In genomic region chr5:56684159-56684558, GRCh38 we compare ENCODE assay signal across 19 cellular contexts.
"Had no signal": no experiment of that assay in that cellular context is flagged by ENCODE, and none has a peak within 500 bp of the region (broad histone marks: within the 10 kb centered on the region; RNA-seq: fewer than 3 reads in every experiment).

No MANE protein-coding gene starts in this region.

- H3K4me3 ChIP-seq: esophagus muscularis mucosa, psoas muscle, spleen, suprapubic skin had no signal

- H3K27ac Mint-ChIP-seq: activated CD8-positive, alpha-beta memory T cell treated with anti-CD3 and anti-CD28 coated beads, Interleukin-2, amount 10 ng/mL, durations not matched to agents 7 days and 5 days; nephron progenitor cell had no signal

- ATAC-seq: activated CD8-positive, alpha-beta memory T cell treated with anti-CD3 and anti-CD28 coated beads, Interleukin-2, amount 10 ng/mL, durations not matched to agents 7 days and 5 days; left lobe of liver; psoas muscle; sciatic nerve had no signal

- H3K36me3 Mint-ChIP-seq: activated CD8-positive, alpha-beta memory T cell treated with anti-CD3 and anti-CD28 coated beads, Interleukin-2, amount 10 ng/mL, durations not matched to agents 7 days and 5 days had no signal

- DNase-seq: activated CD4-positive, alpha-beta T cell treated with anti-CD3 and anti-CD28 coated beads, Interleukin-2, amount 50 U/mL, for 48 hours; activated CD8-positive, alpha-beta memory T cell treated with anti-CD3 and anti-CD28 coated beads, Interleukin-2, amount 10 ng/mL, durations not matched to agents 7 days and 5 days; activated T-cell treated with anti-CD3 and anti-CD28 coated beads, Interleukin-2, amount 50 U/mL, for 48 hours; aorta; foreskin fibroblast; mammary epithelial cell; nephron progenitor cell; psoas muscle; spleen; stimulated activated CD4-positive, alpha-beta T cell treated with anti-CD3 and anti-CD28 coated beads, Interleukin-1b, Interleukin-23, amount 100 ng/mL, for 48 hours; stimulated activated naive CD4-positive, alpha-beta T cell treated with Interleukin-2 at 50 U/mL for 16 hours; T-helper 2 cell had no signal

- H3K27me3 ChIP-seq: esophagus muscularis mucosa, spleen, suprapubic skin had no signal

- H3K4me1 ChIP-seq: psoas muscle had no signal

- H3K4me3 Mint-ChIP-seq: activated CD8-positive, alpha-beta memory T cell treated with anti-CD3 and anti-CD28 coated beads, Interleukin-2, amount 10 ng/mL, durations not matched to agents 7 days and 5 days; nephron progenitor cell had no signal

- H3K36me3 ChIP-seq: esophagus muscularis mucosa, spleen, suprapubic skin had no signal

- FAIRE-seq: bronchial epithelial cell, TTC549, urothelium cell line had no signal

- H3K9me3 ChIP-seq: esophagus muscularis mucosa, psoas muscle, spleen, suprapubic skin had no signal

- H3K9me3 Mint-ChIP-seq: nephron progenitor cell had no signal

- H3K27ac ChIP-seq: esophagus muscularis mucosa, psoas muscle, suprapubic skin had no signal
